ENCODE assay signal across 13 cellular contexts in genomic region chr6:107118976-107119375, GRCh38. TPM values are rescaled to one million over a fixed set of nuclear protein-coding genes. Genes with fewer than 3 reads are reported as not detected.
DNase-seq lines count a peak whose midpoint lies in the region; ATAC-seq and TF ChIP-seq lines count a peak whose summit lies in the region.
"Had no signal": no experiment of that assay in that cellular context is flagged by ENCODE, and none has a peak within 500 bp of the region (broad histone marks: within the 10 kb centered on the region; RNA-seq: fewer than 3 reads in every experiment).

No MANE protein-coding gene starts in this region.

- ATAC-seq in HG02885 (IDR thresholded peaks at IDR 0.05; ENCODE audit: poor library complexity, unreplicated experiment) = no peak
- ATAC-seq: naive thymus-derived CD4-positive, alpha-beta T cell had no signal

- peak overlapping the region; percentile 38; the same call in 1 of the 2 replicates for H3K4me2 ChIP-seq in KMS-11

- H3K79me2 ChIP-seq in KMS-11 (ENCODE audit: insufficient read depth, low read depth) = no peaks in the 10 kb centered on the region

- no peaks in the 10 kb centered on the region for H3K9me3 ChIP-seq in left ventricle myocardium inferior (replicated peaks)

- intact Hi-C loops in cardiac septum (cut with DNase I) = loop anchor here (10.0 kb wide), 1 partner anchor 366 kb away; no protein-coding TSS in a partner anchor
- intact Hi-C loops in left ventricle myocardium inferior (cut with micrococcal nuclease) = no loop called here

- no peaks in the 10 kb centered on the region for H4K20me1 ChIP-seq in KMS-11 (ENCODE audit: insufficient read depth)

- H3K27me3 ChIP-seq in left ventricle myocardium inferior (ENCODE audit: low read depth) (peaks cover 7% of the 10 kb centered on the region), KMS-11 (ENCODE audit: insufficient read depth, low read depth) (no peaks in the 10 kb centered on the region)

- DNase-seq in cardiac septum (ENCODE audit: low spot score) (peak; percentile 27), left ventricle myocardium inferior (no peak), RPMI8226 (peak; percentile 82), nucleus accumbens (lab: John Stamatoyannopoulos, UW) (no peak)
- DNase-seq in activated CD4-positive, alpha-beta T cell treated with anti-CD3 and anti-CD28 coated beads, Interleukin-2, amount 50 U/mL, for 4 hours = no peak
- DNase-seq in central memory CD4-positive, alpha-beta T cell = no peak
- DNase-seq: activated CD4-positive, alpha-beta T cell treated with anti-CD3 and anti-CD28 coated beads for 4 hours; activated T-cell treated with anti-CD3 and anti-CD28 coated beads, Interleukin-2, amount 50 U/mL, for 24 hours; IMR-90; naive thymus-derived CD4-positive, alpha-beta T cell; NCI-H82 had no signal

- H3K4me1 ChIP-seq in left ventricle myocardium inferior (peaks cover 17% of the 10 kb centered on the region), KMS-11 (ENCODE audit: low read depth, poor library complexity, severe bottlenecking) (peaks cover 30% of the 10 kb centered on the region)

- no peaks in the 10 kb centered on the region for H3K36me3 ChIP-seq in left ventricle myocardium inferior
- H3K36me3 ChIP-seq in KMS-11 (ENCODE audit: insufficient read depth) = no peaks in the 10 kb centered on the region

- TF ChIP-seq CTCF in left ventricle myocardium inferior (IDR thresholded peaks at IDR 0.05; ENCODE audit: borderline replicate concordance) (no peak), KMS-11 (conservative IDR thresholded peaks at IDR 0.05; ENCODE audit: low read depth, low read length) (no peak)

- H2AFZ ChIP-seq in KMS-11 (ENCODE audit: low read depth) = peak overlapping the region; percentile 30; the same call in 1 of the 2 replicates

- H3K4me3 ChIP-seq in left ventricle myocardium inferior (no peak overlapping the region), KMS-11 (IDR thresholded peaks at IDR 0.05; ENCODE audit: insufficient read depth, low read depth, low read length) (no peak overlapping the region)

- H3K27ac ChIP-seq in left ventricle myocardium inferior (replicated peaks) (no peak overlapping the region), KMS-11 (no peak overlapping the region)

- no peak overlapping the region for H3K9ac ChIP-seq in KMS-11

RNA-seq across cellular contexts. Expression of gene BEND3, which starts 3.7 kb away (rescaled TPM):
- total RNA-seq in cardiac septum = 2.1 TPM
- 1.5 TPM for total RNA-seq in left ventricle myocardium inferior

Comparison
In these comparisons a context has a peak if more than half of its experiments do, and no peak if none do; other contexts are left out.
1. DNase-seq: peak in cardiac septum (single experiment) and RPMI8226 (single experiment); none in left ventricle myocardium inferior (single experiment), nucleus accumbens (0 of 56), activated CD4-positive, alpha-beta T cell treated with anti-CD3 and anti-CD28 coated beads, Interleukin-2, amount 50 U/mL, for 4 hours (0 of 2) and central memory CD4-positive, alpha-beta T cell (single experiment).